In genomic region chr1:41492341-41492848, GRCh38 we compare ENCODE assay signal across 9 cellular contexts. TPM values are rescaled to one million over a fixed set of nuclear protein-coding genes. Genes with fewer than 3 reads are reported as not detected.
DNase-seq lines count a peak whose midpoint lies in the region; ATAC-seq and TF ChIP-seq lines count a peak whose summit lies in the region.
"Had no signal": no experiment of that assay in that cellular context is flagged by ENCODE, and none has a peak within 500 bp of the region (broad histone marks: within the 10 kb centered on the region; RNA-seq: fewer than 3 reads in every experiment).

No MANE protein-coding gene starts in this region.

- in situ Hi-C loops in astrocyte of the spinal cord (cut with HindIII; ENCODE audit: low sequenced_read_pairs), result no loop called here

- H3K27me3 ChIP-seq in parathyroid adenoma (ENCODE audit: control insufficient read depth, insufficient read depth, low read length), result no peaks in the 10 kb centered on the region

- TF ChIP-seq CTCF in astrocyte of the spinal cord (IDR thresholded peaks at IDR 0.05; ENCODE audit: low read depth, low read length), result peak; percentile 62
- peak; percentile 8 for TF ChIP-seq CTCF in parathyroid adenoma (IDR thresholded peaks at IDR 0.05)

- no peak overlapping the region for H3K9ac ChIP-seq in parathyroid adenoma

- no peak overlapping the region for H3K27ac ChIP-seq in parathyroid adenoma

- peak; percentile 14 for DNase-seq in NCI-H2196 (lab: John Stamatoyannopoulos, UW; ENCODE audit: unreplicated experiment)
- no peak for DNase-seq in NCI-H2196 treated with DMSO at 0.1 percent for 48 hours (lab: John Stamatoyannopoulos, UW; ENCODE audit: unreplicated experiment)
- DNase-seq in NCI-H460 (ENCODE audit: extremely low read depth, low read depth), result peak; percentile 19
- DNase-seq in astrocyte of the spinal cord (ENCODE audit: low read depth, low spot score), result no peak
- DNase-seq in NCI-H2081 treated with DMSO at 0.1 percent for 48 hours (lab: John Stamatoyannopoulos, UW), result no peak
- DNase-seq in glomerular visceral epithelial cell (ENCODE audit: extremely low spot score), result no peak

- no peak overlapping the region for H3K4me2 ChIP-seq in parathyroid adenoma (ENCODE audit: low read length)

- H3K4me1 ChIP-seq in parathyroid adenoma, result peaks cover 5% of the 10 kb centered on the region

- no peaks in the 10 kb centered on the region for H3K9me3 ChIP-seq in parathyroid adenoma (ENCODE audit: control insufficient read depth, low read length)

- no peak for ATAC-seq in GM19023 (IDR thresholded peaks at IDR 0.05; ENCODE audit: unreplicated experiment)

- H2AFZ ChIP-seq in parathyroid adenoma, result no peak overlapping the region

- H3K36me3 ChIP-seq in parathyroid adenoma (ENCODE audit: control insufficient read depth, insufficient read depth, low read length), result no peaks in the 10 kb centered on the region

- H3K79me2 ChIP-seq in parathyroid adenoma, result no peaks in the 10 kb centered on the region

- H3K4me3 ChIP-seq in astrocyte of the spinal cord (ENCODE audit: low read depth, low read length), result no peak overlapping the region
- no peak overlapping the region for H3K4me3 ChIP-seq in parathyroid adenoma (ENCODE audit: low read depth, low read length)

RNA-seq across cellular contexts. Expression of gene EDN2, which starts 7.9 kb away (rescaled TPM):
- total RNA-seq in NCI-H460 (2014; rRNA removed; shearing (Covaris generic)), result not detected in 2 replicates
- not detected in 2 replicates for polyA plus RNA-seq in NCI-H460 (2014; cell fraction: nucleus; rRNA removed)
- total RNA-seq: CD4-positive, alpha-beta T cell had no signal

Comparison
In these comparisons a context has a peak if more than half of its experiments do, and no peak if none do; other contexts are left out.
1. DNase-seq: peak in NCI-H2196 (single experiment) and NCI-H460 (single experiment); none in NCI-H2196 treated with DMSO at 0.1 percent for 48 hours (single experiment), astrocyte of the spinal cord (single experiment), NCI-H2081 treated with DMSO at 0.1 percent for 48 hours (single experiment) and glomerular visceral epithelial cell (single experiment).